In genomic region chr16:55499951-55500350, GRCh38 we compare ENCODE assay signal across 8 cellular contexts. TPM values are rescaled to one million over a fixed set of nuclear protein-coding genes. Genes with fewer than 3 reads are reported as not detected.
A peak's percentile ranks its signal among the peaks of the same experiment; 100 is the strongest.
DNase-seq lines count a peak whose midpoint lies in the region; ATAC-seq and TF ChIP-seq lines count a peak whose summit lies in the region.

No MANE protein-coding gene starts in this region.

- TF ChIP-seq CTCF in lung (IDR thresholded peaks at IDR 0.05; ENCODE audit: control extremely low read depth, extremely low read depth) (no peak), spleen (IDR thresholded peaks at IDR 0.05 in 8 of 11, conservative IDR thresholded peaks at IDR 0.05 in 3 of 11) (no peak)

- H3K4me3 Mint-ChIP-seq in activated naive CD8-positive, alpha-beta T cell treated with anti-CD3 and anti-CD28 coated beads, Interleukin-2, amount 50 U/mL, for 24 hours: no peak overlapping the region
- no peak overlapping the region for H3K4me3 Mint-ChIP-seq in T-helper 17 cell

- no peaks in the 10 kb centered on the region for H3K9me3 ChIP-seq in lung (ENCODE audit: control insufficient read depth in 2 of 2, insufficient read depth in 1 of 2, low read length in 1 of 2)
- H3K9me3 ChIP-seq in T-helper 17 cell (ENCODE audit: control insufficient read depth, low read length, poor library complexity, severe bottlenecking): no peaks in the 10 kb centered on the region
- no peaks in the 10 kb centered on the region for H3K9me3 ChIP-seq in spleen

- no peaks in the 10 kb centered on the region for H3K36me3 ChIP-seq in lung (ENCODE audit: control insufficient read depth in 2 of 2, insufficient read depth in 2 of 2, low read length in 2 of 2)
- H3K36me3 ChIP-seq in spleen: peaks cover 0 to 21% (median 0%) of the 10 kb centered on the region in 6 donors

- H3K4me3 ChIP-seq in lung: no peak overlapping the region
- no peak overlapping the region for H3K4me3 ChIP-seq in spleen

- 34 to 48% methylated on average over 8 of the region's 8 CpGs for WGBS in lung, 2 donors
- 17 to 42% (median 30%) methylated on average over 8 of the region's 8 CpGs for WGBS in spleen, 5 donors

- H3K27me3 ChIP-seq in lung (ENCODE audit: control insufficient read depth, insufficient read depth) (no peaks in the 10 kb centered on the region), spleen (replicated peaks in 1 of 7) (peaks cover 0 to 6% (median 0%) of the 10 kb centered on the region in 7 donors)

- intact Hi-C loops in spleen (cut with DNase I; ENCODE audit: low total_unique reads): no loop called here

- peak; percentile 84 for DNase-seq in AG08396 (ENCODE audit: low spot score)
- DNase-seq in HS-5 (ENCODE audit: low read depth): peak; percentile 87
- DNase-seq in activated naive CD8-positive, alpha-beta T cell treated with anti-CD3 and anti-CD28 coated beads, Interleukin-2, amount 50 U/mL, for 24 hours: no peak
- DNase-seq in lung (ENCODE audit: low spot score): peak; percentile 26
- DNase-seq in T-helper 17 cell: no peak
- DNase-seq in spleen: no peak
- no peak for DNase-seq in SHP77 treated with DMSO at 0.1 percent for 48 hours (lab: John Stamatoyannopoulos, UW)

- H3K4me1 ChIP-seq in lung (ENCODE audit: control insufficient read depth in 2 of 2, insufficient read depth in 2 of 2, low read length in 2 of 2): peaks cover 0 to 9% of the 10 kb centered on the region in 2 donors
- peaks cover 0 to 47% (median 23%) of the 10 kb centered on the region in 6 donors for H3K4me1 ChIP-seq in spleen

- H3K9me3 Mint-ChIP-seq in activated naive CD8-positive, alpha-beta T cell treated with anti-CD3 and anti-CD28 coated beads, Interleukin-2, amount 50 U/mL, for 24 hours: no peaks in the 10 kb centered on the region

- H3K27ac ChIP-seq in lung (ENCODE audit: low read depth in 1 of 2, low read length in 1 of 2) (peak overlapping the region in 1 of 2 donors; percentile 43), spleen (peak overlapping the region in 3 of 8 donors; percentile 27 to 40 (median 31))

- peak; percentile 55 for ATAC-seq in activated naive CD8-positive, alpha-beta T cell treated with anti-CD3 and anti-CD28 coated beads, Interleukin-2, amount 50 U/mL, for 24 hours
- ATAC-seq in lung (ENCODE audit: insufficient read depth, low FRiP score): no peak
- no peak for ATAC-seq in T-helper 17 cell
- ATAC-seq in HG03439 (IDR thresholded peaks at IDR 0.05; ENCODE audit: unreplicated experiment): no peak

- peaks cover 6% of the 10 kb centered on the region for H3K27me3 Mint-ChIP-seq in activated naive CD8-positive, alpha-beta T cell treated with anti-CD3 and anti-CD28 coated beads, Interleukin-2, amount 50 U/mL, for 24 hours
- peaks cover 29% of the 10 kb centered on the region for H3K27me3 Mint-ChIP-seq in T-helper 17 cell

- no peak overlapping the region for H3K27ac Mint-ChIP-seq in activated naive CD8-positive, alpha-beta T cell treated with anti-CD3 and anti-CD28 coated beads, Interleukin-2, amount 50 U/mL, for 24 hours
- no peak overlapping the region for H3K27ac Mint-ChIP-seq in T-helper 17 cell

- H3K36me3 Mint-ChIP-seq in activated naive CD8-positive, alpha-beta T cell treated with anti-CD3 and anti-CD28 coated beads, Interleukin-2, amount 50 U/mL, for 24 hours (ENCODE audit: low read depth): no peaks in the 10 kb centered on the region
- H3K36me3 Mint-ChIP-seq in T-helper 17 cell (ENCODE audit: low read depth): no peaks in the 10 kb centered on the region

- TF ChIP-seq POLR2A in spleen (IDR thresholded peaks at IDR 0.05): no peak

- H3K4me1 Mint-ChIP-seq in activated naive CD8-positive, alpha-beta T cell treated with anti-CD3 and anti-CD28 coated beads, Interleukin-2, amount 50 U/mL, for 24 hours: peaks cover 14% of the 10 kb centered on the region
- H3K4me1 Mint-ChIP-seq in T-helper 17 cell: peaks cover 11% of the 10 kb centered on the region

RNA-seq across cellular contexts. Expression of gene LPCAT2, which starts 8.9 kb away (rescaled TPM):
- total RNA-seq in lung (10 to 100 TPM; 24.6 to 25.3 TPM), T-helper 17 cell (1 to 10 TPM in 1 of 2 donors, under 1 TPM in 1; 0.37 to 1.2 TPM), spleen (10 to 100 TPM; 28.7 to 44.3 (median 41.7) TPM)
- polyA plus RNA-seq in lung (10 to 100 TPM in 1 of 2 donors, 1 to 10 TPM in 1; 9.5 to 14.3 TPM), spleen (1 to 10 TPM; 3.4 to 5.3 (median 4.8) TPM)

RNA-seq across cellular contexts. Expression of gene MMP2, which starts 21.0 kb away (rescaled TPM):
- 100 to 1,000 TPM; 218 to 291 TPM for total RNA-seq in lung
- 100 to 1,000 TPM in 1 of 2 donors, 10 to 100 TPM in 1; 41.9 to 119 TPM for polyA plus RNA-seq in lung
- not detected for total RNA-seq in T-helper 17 cell
- total RNA-seq in spleen: 100 to 1,000 TPM in 4 of 7 donors, 10 to 100 TPM in 3; 38.3 to 162 (median 102) TPM
- polyA plus RNA-seq in spleen: 10 to 100 TPM in 2 of 3 donors, 1 to 10 TPM in 1; 5.0 to 19.1 (median 10.5) TPM

Comparison
In these comparisons a context has a peak if more than half of its experiments do, and no peak if none do; other contexts are left out.
1. DNase-seq: peak in AG08396 (single experiment), HS-5 (single experiment) and lung (single experiment); none in activated naive CD8-positive, alpha-beta T cell treated with anti-CD3 and anti-CD28 coated beads, Interleukin-2, amount 50 U/mL, for 24 hours (single experiment), T-helper 17 cell (0 of 3), spleen (single experiment) and SHP77 treated with DMSO at 0.1 percent for 48 hours (single experiment).
2. RNA of gene LPCAT2, which starts 8.9 kb away (total RNA-seq): 28.7 to 44.3 TPM in spleen and 24.6 to 25.3 TPM in lung; 0.37 to 1.2 TPM in T-helper 17 cell; every median in the first group is over 10 times any median in the second.
3. RNA of gene MMP2, which starts 21.0 kb away (total RNA-seq): 218 to 291 TPM in lung and 38.3 to 162 TPM in spleen; not detected in T-helper 17 cell; every median in the first group is over 10 times any median in the second.